In genomic region chr11:44799036-44799435, GRCh38 we compare ENCODE assay signal across 1 cellular context.
TF ChIP-seq lines count a peak whose summit lies in the region.

No MANE protein-coding gene starts in this region.

TF ChIP-seq in WTC11, 78 proteins besides CTCF, POLR2A, EP300 and RAD21 (continued from another document):
- TF ChIP-seq, protein P1, sequence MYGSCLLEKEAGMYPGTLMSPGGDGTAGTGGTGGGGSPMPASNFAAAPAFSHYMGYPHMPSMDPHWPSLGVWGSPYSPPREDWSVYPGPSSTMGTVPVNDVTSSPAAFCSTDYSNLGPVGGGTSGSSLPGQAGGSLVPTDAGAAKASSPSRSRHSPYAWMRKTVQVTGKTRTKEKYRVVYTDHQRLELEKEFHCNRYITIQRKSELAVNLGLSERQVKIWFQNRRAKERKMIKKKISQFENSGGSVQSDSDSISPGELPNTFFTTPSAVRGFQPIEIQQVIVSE (CRISPR knock-in tag; IDR thresholded peaks at IDR 0.05; ENCODE audit: borderline replicate concordance) = no peak
- TF ChIP-seq NR1H2 (CRISPR knock-in tag; IDR thresholded peaks at IDR 0.05) (no peak), CREB1 (CRISPR knock-in tag; IDR thresholded peaks at IDR 0.05) (no peak), ZBTB21 (CRISPR knock-in tag; IDR thresholded peaks at IDR 0.05; ENCODE audit: borderline replicate concordance) (no peak), ELF4 (CRISPR knock-in tag; IDR thresholded peaks at IDR 0.05; ENCODE audit: low read depth) (no peak), IRF2 (CRISPR knock-in tag; IDR thresholded peaks at IDR 0.05; ENCODE audit: borderline replicate concordance, low read depth) (no peak)
